Comparison of ENCODE assay signal across 11 cellular contexts in genomic region chr22:41857860-41858199, GRCh38. TPM values are rescaled to one million over a fixed set of nuclear protein-coding genes. Genes with fewer than 3 reads are reported as not detected.
A peak's percentile ranks its signal among the peaks of the same experiment; 100 is the strongest.
DNase-seq lines count a peak whose midpoint lies in the region; ATAC-seq and TF ChIP-seq lines count a peak whose summit lies in the region.
"Had no signal": no experiment of that assay in that cellular context is flagged by ENCODE, and none has a peak within 500 bp of the region (broad histone marks: within the 10 kb centered on the region; RNA-seq: fewer than 3 reads in every experiment).

No MANE protein-coding gene starts in this region.

- H4K20me1 ChIP-seq in PC-9 (ENCODE audit: insufficient read depth) (peaks cover 56% of the 10 kb centered on the region), smooth muscle cell (ENCODE audit: low read depth) (peaks cover 100% of the 10 kb centered on the region)

- intact Hi-C loops in PC-9 (cut with micrococcal nuclease; ENCODE audit: unreplicated experiment) (loop anchor here (1.0 to 2.0 kb wide), 5 partner anchors 14 to 161 kb away; no protein-coding TSS in a partner anchor), dorsolateral prefrontal cortex (cut with DNase I) (no loop called here)

- H3K36me3 ChIP-seq in PC-9 (ENCODE audit: low read depth) = no peaks in the 10 kb centered on the region
- H3K36me3 ChIP-seq in smooth muscle cell (ENCODE audit: low read depth) = no peaks in the 10 kb centered on the region
- H3K36me3 ChIP-seq: lower lobe of right lung, pancreas had no signal

- no peak overlapping the region for H2AFZ ChIP-seq in PC-9
- H2AFZ ChIP-seq in smooth muscle cell (ENCODE audit: low read depth) = no peak overlapping the region

- H3K27ac Mint-ChIP-seq in activated T-cell treated with anti-CD3 and anti-CD28 coated beads, Interleukin-2, amount 50 U/mL, for 72 hours = peak overlapping the region; percentile 93

- peaks cover 95% of the 10 kb centered on the region for H3K79me2 ChIP-seq in PC-9 (ENCODE audit: low read depth)
- peaks cover 93% of the 10 kb centered on the region for H3K79me2 ChIP-seq in smooth muscle cell (ENCODE audit: low read depth)

- no peaks in the 10 kb centered on the region for H3K27me3 Mint-ChIP-seq in activated T-cell treated with anti-CD3 and anti-CD28 coated beads, Interleukin-2, amount 50 U/mL, for 72 hours (ENCODE audit: low read depth)

- CTCF ChIA-PET in PC-9 (lab: Charles Lee) = interaction anchor here (0.9 to 1.4 kb wide), 3 partner anchors 11 to 160 kb away, joined by 3 to 14 read pairs (median 4); no protein-coding TSS in a partner anchor

- H3K9ac ChIP-seq in smooth muscle cell (ENCODE audit: low read depth) = no peak overlapping the region

- no peak for DNase-seq in activated T-cell treated with anti-CD3 and anti-CD28 coated beads, Interleukin-2, amount 50 U/mL, for 72 hours
- no peak for DNase-seq in activated T-cell treated with anti-CD3 and anti-CD28 coated beads, Interleukin-2, amount 50 U/mL, for 1 hour
- DNase-seq in PC-9 = no peak
- no peak for DNase-seq in dorsolateral prefrontal cortex
- no peak for DNase-seq in smooth muscle cell (lab: John Stamatoyannopoulos, UW; ENCODE audit: unreplicated experiment)
- no peak for DNase-seq in AML-193 (lab: John Stamatoyannopoulos, UW)
- DNase-seq in GM03348 (ENCODE audit: low spot score) = no peak
- DNase-seq: lower lobe of right lung, NCI-H510A, pancreas had no signal

- peak; percentile 60 for TF ChIP-seq CTCF in PC-9 (conservative IDR thresholded peaks at IDR 0.05)
- peak in 4 of 56 donors; percentile 1 to 2 (median 1) for TF ChIP-seq CTCF in dorsolateral prefrontal cortex (IDR thresholded peaks at IDR 0.05 in 54 of 56, conservative IDR thresholded peaks at IDR 0.05 in 2 of 56; ENCODE audit: low read depth in 1 of 56, partially characterized antibody in 56 of 56)
- no peak for TF ChIP-seq CTCF in smooth muscle cell (IDR thresholded peaks at IDR 0.05; ENCODE audit: borderline replicate concordance, insufficient read depth, poor library complexity, severe bottlenecking)

- H3K36me3 Mint-ChIP-seq in activated T-cell treated with anti-CD3 and anti-CD28 coated beads, Interleukin-2, amount 50 U/mL, for 72 hours (ENCODE audit: insufficient read depth in 2 of 2) = peaks cover 4 to 8% of the 10 kb centered on the region in 2 donors

- no peaks in the 10 kb centered on the region for H3K9me3 Mint-ChIP-seq in activated T-cell treated with anti-CD3 and anti-CD28 coated beads, Interleukin-2, amount 50 U/mL, for 72 hours

- peak overlapping the region; percentile 71 to 84 for H3K4me3 Mint-ChIP-seq in activated T-cell treated with anti-CD3 and anti-CD28 coated beads, Interleukin-2, amount 50 U/mL, for 72 hours

- H3K4me1 Mint-ChIP-seq in activated T-cell treated with anti-CD3 and anti-CD28 coated beads, Interleukin-2, amount 50 U/mL, for 72 hours (ENCODE audit: low read depth) = peaks cover 95% of the 10 kb centered on the region

- H3K9me2 ChIP-seq in PC-9 (ENCODE audit: insufficient read depth) = no peaks in the 10 kb centered on the region

- peaks cover 60% of the 10 kb centered on the region for H3F3A ChIP-seq in PC-9 (ENCODE audit: insufficient read depth, low read depth)
- H3F3A ChIP-seq in smooth muscle cell (ENCODE audit: low read depth) = peaks cover 12% of the 10 kb centered on the region

- H3K27ac ChIP-seq in PC-9 = peak overlapping the region; percentile 76; the same call in 1 of the 2 replicates
- H3K27ac ChIP-seq in dorsolateral prefrontal cortex = peak overlapping the region in 33 of 59 donors; percentile 8 to 85 (median 49)
- H3K27ac ChIP-seq in smooth muscle cell (ENCODE audit: low read depth) = peak overlapping the region; percentile 21
- H3K27ac ChIP-seq: lower lobe of right lung, pancreas had no signal

- H3K27me3 ChIP-seq in PC-9 (ENCODE audit: insufficient read depth, low read depth) = no peaks in the 10 kb centered on the region
- H3K27me3 ChIP-seq in dorsolateral prefrontal cortex = no peaks in the 10 kb centered on the region
- no peaks in the 10 kb centered on the region for H3K27me3 ChIP-seq in smooth muscle cell (ENCODE audit: low read depth)
- H3K27me3 ChIP-seq: pancreas had no signal

- H3K4me1 ChIP-seq in PC-9 (replicated peaks; ENCODE audit: insufficient read depth) = peaks cover 57% of the 10 kb centered on the region
- H3K4me1 ChIP-seq in smooth muscle cell (ENCODE audit: low read depth) = peaks cover 10% of the 10 kb centered on the region

- H3K4me2 ChIP-seq in PC-9 (no peak overlapping the region), smooth muscle cell (no peak overlapping the region)

- no TSS peak for BruUV-seq in PC-9 (replicated peaks; lab: Mats Ljungman, UMichigan)

- H3K9me3 ChIP-seq in PC-9 (ENCODE audit: insufficient read depth, low read depth) (no peaks in the 10 kb centered on the region), smooth muscle cell (replicated peaks; ENCODE audit: low read depth) (no peaks in the 10 kb centered on the region)
- H3K9me3 ChIP-seq: lower lobe of right lung, pancreas had no signal

- H3K4me3 ChIP-seq in PC-9 (no peak overlapping the region), dorsolateral prefrontal cortex (no peak overlapping the region), smooth muscle cell (no peak overlapping the region)
- H3K4me3 ChIP-seq: lower lobe of right lung, pancreas had no signal

- no peak for ATAC-seq in activated T-cell treated with anti-CD3 and anti-CD28 coated beads, Interleukin-2, amount 50 U/mL, for 72 hours (replicated peaks in 1 of 2)
- no peak for ATAC-seq in HG03175 (IDR thresholded peaks at IDR 0.05; ENCODE audit: unreplicated experiment)

- POLR2A ChIA-PET in PC-9 (lab: Charles Lee; ENCODE audit: unreplicated experiment) = no interaction called here

RNA-seq across cellular contexts. Expression of gene SREBF2, which starts 24.9 kb away (rescaled TPM):
- total RNA-seq in activated T-cell treated with anti-CD3 and anti-CD28 coated beads, Interleukin-2, amount 50 U/mL, for 72 hours = 100 to 1,000 TPM; 127 to 131 TPM
- total RNA-seq in PC-9 (2021) (163 and 196 TPM in 2 replicates), dorsolateral prefrontal cortex (100 to 1,000 TPM; 129 to 246 (median 190) TPM), smooth muscle cell (62.9 and 70.3 TPM in 2 replicates)
- 68.5 and 78.2 TPM in 2 replicates for polyA plus RNA-seq in smooth muscle cell

RNA-seq across cellular contexts. Expression of gene SHISA8, which starts 57.0 kb away (rescaled TPM):
- total RNA-seq in activated T-cell treated with anti-CD3 and anti-CD28 coated beads, Interleukin-2, amount 50 U/mL, for 72 hours = 1 to 10 TPM; 2.0 to 3.2 TPM
- total RNA-seq in PC-9 (2021) (2.3 and 4.3 TPM in 2 replicates), dorsolateral prefrontal cortex (1 to 10 TPM in 117 of 120 experiments, under 1 TPM in 2, not detected in 1; 0.79 to 7.2 (median 2.8) TPM), smooth muscle cell (not detected in 2 replicates)
- 0.11 TPM in 1 of 2 replicates, not detected in the other for polyA plus RNA-seq in smooth muscle cell
- total RNA-seq: lower lobe of right lung, pancreas had no signal
- polyA plus RNA-seq: pancreas had no signal

RNA-seq across cellular contexts. Expression of gene CCDC134, which starts 57.4 kb away (rescaled TPM):
- 10 to 100 TPM; 18.9 to 23.1 TPM for total RNA-seq in activated T-cell treated with anti-CD3 and anti-CD28 coated beads, Interleukin-2, amount 50 U/mL, for 72 hours
- 29.0 and 33.3 TPM in 2 replicates for total RNA-seq in PC-9 (2021)
- 10 to 100 TPM in 12 of 120 experiments, 1 to 10 TPM in 108; 4.1 to 13.3 (median 7.8) TPM for total RNA-seq in dorsolateral prefrontal cortex
- total RNA-seq in smooth muscle cell = 6.5 and 7.4 TPM in 2 replicates
- polyA plus RNA-seq in smooth muscle cell = 4.6 and 8.8 TPM in 2 replicates

Comparison
In these comparisons a context has a peak if more than half of its experiments do, and no peak if none do; other contexts are left out.
1. H3K27ac ChIP-seq: peak in every context shown above with its lines; median percentile 76 in PC-9; 49 in dorsolateral prefrontal cortex; 21 in smooth muscle cell.